25 cellular contexts compared by ENCODE assay signal in the genomic region with DNA sequence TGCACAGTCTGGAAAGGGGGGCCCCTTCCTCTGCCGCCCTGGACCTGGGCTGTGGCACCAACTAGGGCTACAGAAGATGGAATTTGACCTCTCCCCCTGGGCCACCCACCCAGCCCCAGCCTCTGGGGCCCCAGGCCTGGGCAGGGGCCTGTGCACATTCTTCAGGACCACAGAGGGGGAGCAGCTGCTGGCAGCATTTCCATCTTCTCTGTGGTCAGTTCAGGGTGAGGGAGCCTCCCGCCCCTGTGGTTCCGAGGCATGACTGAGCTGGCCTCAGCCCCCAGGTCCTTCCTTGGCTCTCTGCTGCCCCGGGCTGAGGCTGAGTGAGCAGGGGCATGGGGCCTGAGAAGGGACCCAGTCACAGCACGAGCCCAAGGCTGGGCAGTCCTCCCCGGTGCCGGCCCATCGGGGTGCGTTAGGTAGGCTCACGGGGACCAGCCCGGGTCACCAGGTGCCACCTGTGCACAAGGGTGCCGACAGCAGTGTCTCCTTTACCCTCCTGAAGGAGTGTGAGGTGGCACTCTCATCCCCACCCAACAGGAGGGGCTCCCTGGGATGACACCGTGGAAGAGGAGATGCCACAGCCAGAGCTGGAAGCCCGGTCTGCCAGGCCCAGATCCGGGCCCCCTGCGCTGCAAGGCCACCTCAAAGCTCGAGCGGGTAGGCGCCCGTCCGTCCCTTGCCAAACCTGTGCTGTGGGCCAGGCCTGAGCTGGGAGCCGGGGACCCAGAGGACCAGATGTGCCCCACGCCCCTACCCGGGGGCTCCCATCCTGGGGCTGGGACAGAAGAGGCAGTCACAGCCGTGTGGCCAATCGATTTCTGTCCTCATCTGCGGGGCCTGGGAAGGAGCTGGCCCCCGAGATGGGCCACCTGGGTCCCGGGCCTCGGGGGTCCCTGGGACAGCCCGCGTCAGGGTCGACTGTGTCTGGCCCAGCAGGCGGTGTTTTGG.
"Had no signal": no experiment of that assay in that cellular context is flagged by ENCODE, and none has a peak within 500 bp of the region (broad histone marks: within the 10 kb centered on the region; RNA-seq: fewer than 3 reads in every experiment).

No MANE protein-coding gene starts in this region.

- H3K9me3 ChIP-seq: left ventricle myocardium inferior, psoas muscle, stomach, suprapubic skin, vagina had no signal

- H3K27me3 Mint-ChIP-seq: brain had no signal

- DNase-seq: activated CD4-positive, alpha-beta T cell treated with anti-CD3 and anti-CD28 coated beads, Interleukin-2, amount 10 ng/mL, durations not matched to agents 7 days and 5 days; activated CD8-positive, alpha-beta T cell treated with anti-CD3 and anti-CD28 coated beads for 36 hours; activated gamma-delta T cell treated with Interleukin-2 at 50 U/mL for 16 hours; activated T-cell treated with anti-CD3 and anti-CD28 coated beads, Interleukin-2, amount 50 U/mL, for 1 hour; anterior cingulate cortex; caudate nucleus; effector memory CD4-positive, alpha-beta T cell; foreskin keratinocyte; left ventricle myocardium inferior; naive B cell; small intestine; stimulated activated CD4-positive, alpha-beta T cell treated with anti-CD3 and anti-CD28 coated beads, Interleukin-15, amount 100 ng/mL, for 24 hours; stomach; trophoblast cell had no signal

- ATAC-seq: activated CD4-positive, CD25-positive, alpha-beta regulatory T cell treated with anti-CD3 and anti-CD28 coated beads, Interleukin-2, amount 50 U/mL, for 24 hours; activated CD8-positive, alpha-beta T cell treated with anti-CD3 and anti-CD28 coated beads for 36 hours; foreskin keratinocyte; psoas muscle; right cardiac atrium; stimulated activated memory B cell treated with anti-CD40 and anti-IgM and Interleukin-4, amounts not matched to agents 10 μg/mL and 1 μg/mL and 100 μg/mL, for 72 hours had no signal

- H2AFZ ChIP-seq: neural progenitor cell had no signal

- H3K27ac ChIP-seq: foreskin keratinocyte, left ventricle myocardium inferior, neural progenitor cell, psoas muscle, stomach, suprapubic skin, vagina had no signal

- H3K4me1 Mint-ChIP-seq: activated CD4-positive, alpha-beta T cell treated with anti-CD3 and anti-CD28 coated beads, Interleukin-2, amount 10 ng/mL, durations not matched to agents 7 days and 5 days; activated naive CD4-positive, alpha-beta T cell treated with anti-CD3 and anti-CD28 coated beads, Interleukin-2, amount 50 U/mL, for 24 hours; memory B cell; stimulated activated memory B cell treated with anti-CD40 and anti-IgM and Interleukin-4, amounts not matched to agents 10 μg/mL and 1 μg/mL and 100 μg/mL, for 72 hours had no signal

- H3K9ac ChIP-seq: neural progenitor cell had no signal

- H3K4me3 Mint-ChIP-seq: activated CD4-positive, alpha-beta T cell treated with anti-CD3 and anti-CD28 coated beads, Interleukin-2, amount 10 ng/mL, durations not matched to agents 7 days and 5 days; activated CD8-positive, alpha-beta T cell treated with anti-CD3 and anti-CD28 coated beads for 36 hours; activated naive CD4-positive, alpha-beta T cell treated with anti-CD3 and anti-CD28 coated beads, Interleukin-2, amount 50 U/mL, for 24 hours; memory B cell; naive B cell; neural progenitor cell; stimulated activated memory B cell treated with anti-CD40 and anti-IgM and Interleukin-4, amounts not matched to agents 10 μg/mL and 1 μg/mL and 100 μg/mL, for 72 hours; T-helper 1 cell treated with Interleukin-12 subunit alpha and Interleukin-12 subunit beta and Interleukin-4 antibody, amounts not matched to agents 30 μg/mL and 1 μg/mL, for 36 hours had no signal

- H3K4me2 ChIP-seq: neural progenitor cell had no signal

- H3K27ac Mint-ChIP-seq: activated CD4-positive, alpha-beta T cell treated with anti-CD3 and anti-CD28 coated beads, Interleukin-2, amount 10 ng/mL, durations not matched to agents 7 days and 5 days; activated CD8-positive, alpha-beta T cell treated with anti-CD3 and anti-CD28 coated beads for 36 hours; activated naive CD4-positive, alpha-beta T cell treated with anti-CD3 and anti-CD28 coated beads, Interleukin-2, amount 50 U/mL, for 24 hours; memory B cell; naive B cell; neural progenitor cell; stimulated activated memory B cell treated with anti-CD40 and anti-IgM and Interleukin-4, amounts not matched to agents 10 μg/mL and 1 μg/mL and 100 μg/mL, for 72 hours; T-helper 1 cell treated with Interleukin-12 subunit alpha and Interleukin-12 subunit beta and Interleukin-4 antibody, amounts not matched to agents 30 μg/mL and 1 μg/mL, for 36 hours had no signal

- H3K36me3 ChIP-seq: left ventricle myocardium inferior, neural progenitor cell, stomach, suprapubic skin, vagina had no signal

- H3K4me1 ChIP-seq: foreskin keratinocyte, left ventricle myocardium inferior, psoas muscle had no signal

- H3K36me3 Mint-ChIP-seq: activated naive CD4-positive, alpha-beta T cell treated with anti-CD3 and anti-CD28 coated beads, Interleukin-2, amount 50 U/mL, for 24 hours; brain; memory B cell; naive B cell; neural progenitor cell; stimulated activated memory B cell treated with anti-CD40 and anti-IgM and Interleukin-4, amounts not matched to agents 10 μg/mL and 1 μg/mL and 100 μg/mL, for 72 hours had no signal

- H3K4me3 ChIP-seq: left ventricle myocardium inferior, neural progenitor cell, psoas muscle, stomach, suprapubic skin, vagina had no signal

- H3K9me3 Mint-ChIP-seq: activated CD4-positive, alpha-beta T cell treated with anti-CD3 and anti-CD28 coated beads, Interleukin-2, amount 10 ng/mL, durations not matched to agents 7 days and 5 days; activated CD8-positive, alpha-beta T cell treated with anti-CD3 and anti-CD28 coated beads for 36 hours; activated naive CD4-positive, alpha-beta T cell treated with anti-CD3 and anti-CD28 coated beads, Interleukin-2, amount 50 U/mL, for 24 hours; brain; memory B cell; neural progenitor cell; stimulated activated memory B cell treated with anti-CD40 and anti-IgM and Interleukin-4, amounts not matched to agents 10 μg/mL and 1 μg/mL and 100 μg/mL, for 72 hours; T-helper 1 cell treated with Interleukin-12 subunit alpha and Interleukin-12 subunit beta and Interleukin-4 antibody, amounts not matched to agents 30 μg/mL and 1 μg/mL, for 36 hours had no signal
